ENCODE assay signal across 1 cellular context in genomic region chr19:50912727-50913716, GRCh38.
TF ChIP-seq lines count a peak whose summit lies in the region.

No MANE protein-coding gene starts in this region.

TF ChIP-seq in GM23338, 12 proteins besides CTCF, POLR2A, EP300 and RAD21:
- no peak for TF ChIP-seq ZNF114 (CRISPR knock-in tag; IDR thresholded peaks at IDR 0.05)
- no peak for TF ChIP-seq ETS1 (IDR thresholded peaks at IDR 0.05)
- peak; percentile 64 for TF ChIP-seq EZH2 (IDR thresholded peaks at IDR 0.05; ENCODE audit: low read depth, unreplicated experiment)
- no peak for TF ChIP-seq ZNF331 (CRISPR knock-in tag; IDR thresholded peaks at IDR 0.05; ENCODE audit: low read depth)
- TF ChIP-seq NANOG (IDR thresholded peaks at IDR 0.05; ENCODE audit: borderline replicate concordance), result no peak
- TF ChIP-seq ZNF462 (CRISPR knock-in tag; IDR thresholded peaks at IDR 0.05), result no peak
- TF ChIP-seq REST (IDR thresholded peaks at IDR 0.05; ENCODE audit: unreplicated experiment), result no peak
TF ChIP-seq in GM23338: peak in this region for 1.
